ENCODE assay signal across 8 cellular contexts in genomic region chr6:125957845-125958244, GRCh38.
DNase-seq lines count a peak whose midpoint lies in the region; ATAC-seq and TF ChIP-seq lines count a peak whose summit lies in the region.

No MANE protein-coding gene starts in this region.

- H3K4me1 ChIP-seq in effector memory CD4-positive, alpha-beta T cell (ENCODE audit: control insufficient read depth, insufficient read depth, low read length, poor library complexity, severe bottlenecking) = peaks cover 7% of the 10 kb centered on the region
- peaks cover 20% of the 10 kb centered on the region for H3K4me1 ChIP-seq in muscle layer of colon (ENCODE audit: insufficient read depth, low read length)

- DNase-seq in GM10248 (ENCODE audit: extremely low spot score) (peak; percentile 28), NCI-H2227 treated with DMSO at 0.1 percent for 48 hours (lab: John Stamatoyannopoulos, UW) (peak; percentile 20), ecto neural progenitor cell (ENCODE audit: low spot score) (no peak)
- DNase-seq in effector memory CD4-positive, alpha-beta T cell = no peak

- H3K4me3 ChIP-seq in effector memory CD4-positive, alpha-beta T cell (ENCODE audit: insufficient read depth, low read depth, low read length, poor library complexity, severe bottlenecking) = peak overlapping the region; percentile 77
- H3K4me3 ChIP-seq in muscle layer of colon (ENCODE audit: low read depth in 1 of 2, low read length in 2 of 2) = peak overlapping the region; percentile 23 to 78

- ATAC-seq in HG03196 (IDR thresholded peaks at IDR 0.05; ENCODE audit: unreplicated experiment) = no peak
- ATAC-seq in HG03039 (IDR thresholded peaks at IDR 0.05; ENCODE audit: unreplicated experiment) = no peak
- ATAC-seq in GM19351 (IDR thresholded peaks at IDR 0.05; ENCODE audit: unreplicated experiment) = no peak

- H3K27me3 ChIP-seq in effector memory CD4-positive, alpha-beta T cell (replicated peaks; ENCODE audit: control insufficient read depth, insufficient read depth, low read length, poor library complexity, severe bottlenecking) = no peaks in the 10 kb centered on the region
- no peaks in the 10 kb centered on the region for H3K27me3 ChIP-seq in muscle layer of colon (ENCODE audit: control insufficient read depth in 1 of 2, insufficient read depth in 2 of 2, low read length in 2 of 2)

- POLR2A ChIA-PET in GM10248 (lab: Yijun Ruan, JAX) = no interaction called here

- TF ChIP-seq CTCF in GM10248 (IDR thresholded peaks at IDR 0.05; ENCODE audit: control extremely low read depth, extremely low read depth, low read depth, missing control alignments) = no peak

- CTCF ChIA-PET in GM10248 (lab: Yijun Ruan, JAX) = interaction anchor here (0.8 to 12.1 kb wide), 18 partner anchors 12 to 645 kb away, joined by 3 to 241 read pairs (median 16); partner anchors contain the start of genes NCOA7 and TRMT11

- peak overlapping the region; percentile 73 for H3K9ac ChIP-seq in muscle layer of colon (ENCODE audit: low read length)

- H3K36me3 ChIP-seq in effector memory CD4-positive, alpha-beta T cell (ENCODE audit: control insufficient read depth, insufficient read depth, low read length) = no peaks in the 10 kb centered on the region
- no peaks in the 10 kb centered on the region for H3K36me3 ChIP-seq in muscle layer of colon (ENCODE audit: insufficient read depth, low read length)

- no peak overlapping the region for H3K27ac ChIP-seq in effector memory CD4-positive, alpha-beta T cell (ENCODE audit: insufficient read depth, low read length, poor library complexity, severe bottlenecking)
- H3K27ac ChIP-seq in muscle layer of colon (ENCODE audit: low read depth, low read length) = peak overlapping the region; percentile 24

- H3K9me3 ChIP-seq in effector memory CD4-positive, alpha-beta T cell (ENCODE audit: control insufficient read depth, low read length) = no peaks in the 10 kb centered on the region
- no peaks in the 10 kb centered on the region for H3K9me3 ChIP-seq in muscle layer of colon (ENCODE audit: low read length)

Comparison
In these comparisons a context has a peak if more than half of its experiments do, and no peak if none do; other contexts are left out.
1. DNase-seq: peak in GM10248 (single experiment) and NCI-H2227 treated with DMSO at 0.1 percent for 48 hours (single experiment); none in effector memory CD4-positive, alpha-beta T cell (0 of 3) and ecto neural progenitor cell (single experiment).